ENCODE assay signal across 27 cellular contexts in genomic region chr21:18251065-18251464, GRCh38. TPM values are rescaled to one million over a fixed set of nuclear protein-coding genes. Genes with fewer than 3 reads are reported as not detected.
"Had no signal": no experiment of that assay in that cellular context is flagged by ENCODE, and none has a peak within 500 bp of the region (broad histone marks: within the 10 kb centered on the region; RNA-seq: fewer than 3 reads in every experiment).

No MANE protein-coding gene starts in this region.

- H3K9me3 ChIP-seq: MG63 had no signal

- H3K36me3 ChIP-seq: brain microvascular endothelial cell, cardiac muscle cell, MG63, WERI-Rb-1 had no signal

- H3K4me3 ChIP-seq: cardiac muscle cell, MG63 had no signal

- H3K27ac ChIP-seq: brain microvascular endothelial cell, cardiac muscle cell, WERI-Rb-1 had no signal

- DNase-seq: activated CD4-positive, alpha-beta T cell treated with anti-CD3 and anti-CD28 coated beads for 4 hours; activated CD8-positive, alpha-beta memory T cell treated with anti-CD3 and anti-CD28 coated beads, Interleukin-2, amount 50 U/mL, for 4 hours; activated CD8-positive, alpha-beta T cell treated with anti-CD3 and anti-CD28 coated beads for 36 hours; activated gamma-delta T cell treated with Interleukin-2 at 50 U/mL for 16 hours; activated naive CD4-positive, alpha-beta T cell treated with anti-CD3 and anti-CD28 coated beads, Interleukin-2, amount 10 ng/mL, durations not matched to agents 7 days and 5 days; activated naive CD8-positive, alpha-beta T cell treated with anti-CD3 and anti-CD28 coated beads for 36 hours; activated T-cell treated with anti-CD3 and anti-CD28 coated beads, Interleukin-2, amount 50 U/mL, for 72 hours; brain microvascular endothelial cell; MG63; NCI-H1105; NCI-H1436; NCI-H1694 treated with DMSO at 0.1 percent for 48 hours; NCI-H2081; NCI-H2171 treated with DMSO at 0.1 percent for 48 hours; NCI-H345; NCI-H524; NCI-H82; OCI-M1; Right ventricle myocardium superior; RPMI8226; T-cell; T-helper 2 cell; T1000; WERI-Rb-1 had no signal

- H3K27me3 ChIP-seq: brain microvascular endothelial cell, MG63 had no signal

RNA-seq across cellular contexts. Expression of gene CHODL, which starts 6.4 kb away (rescaled TPM):
- total RNA-seq: activated CD8-positive, alpha-beta T cell treated with anti-CD3 and anti-CD28 coated beads for 36 hours; activated T-helper 2 cell treated with anti-CD3 and anti-CD28 coated beads, Interferon-gamma antibody, Interleukin-2, Interleukin-4, amounts not matched to agents 10 μg/mL and 5 μg/mL and 100 μg/mL, durations not matched to agents 14 hours and 24 hours and 36 hours; HepG2; Right ventricle myocardium superior had no signal
